19 cellular contexts compared by ENCODE assay signal in the genomic region with DNA sequence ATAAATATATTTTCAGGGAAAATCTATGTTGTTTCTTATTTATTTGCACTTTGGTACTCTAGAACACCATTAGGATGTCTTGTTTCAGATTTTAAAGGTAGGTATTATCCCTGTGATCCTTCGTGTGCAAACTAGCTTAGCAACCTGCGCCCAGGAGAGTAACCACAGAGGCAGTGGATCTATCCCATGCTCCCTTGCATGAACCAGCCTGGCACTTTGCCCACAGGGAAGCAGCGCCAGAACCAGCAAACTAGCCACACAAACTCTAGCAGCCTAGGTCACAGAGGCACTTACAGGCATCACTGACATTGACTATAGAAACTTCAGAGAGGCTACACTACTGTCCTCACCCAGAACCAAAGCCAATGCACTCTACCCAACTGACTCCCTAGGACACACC.
"Had no signal": no experiment of that assay in that cellular context is flagged by ENCODE, and none has a peak within 500 bp of the region (broad histone marks: within the 10 kb centered on the region; RNA-seq: fewer than 3 reads in every experiment).

No MANE protein-coding gene starts in this region.

- DNase-seq: activated CD4-positive, alpha-beta memory T cell treated with anti-CD3 and anti-CD28 coated beads, Interleukin-2, amount 10 ng/mL, durations not matched to agents 7 days and 5 days; activated CD4-positive, alpha-beta T cell treated with anti-CD3 and anti-CD28 coated beads for 36 hours; activated naive CD4-positive, alpha-beta T cell treated with Interleukin-2 at 50 U/mL for 16 hours; activated naive CD8-positive, alpha-beta T cell treated with anti-CD3 and anti-CD28 coated beads, Interleukin-2, amount 10 ng/mL, durations not matched to agents 7 days and 5 days; activated T-cell treated with anti-CD3 and anti-CD28 coated beads, Interleukin-2, amount 50 U/mL, for 1 hour; amygdala; central memory CD4-positive, alpha-beta T cell; colonic mucosa; endodermal cell; foreskin keratinocyte; hypothalamus; islet precursor cell; nucleus accumbens; posterior cingulate gyrus; retina; stimulated activated naive B cell treated with anti-CD40 and anti-IgM and Interleukin-4, amounts not matched to agents 10 μg/mL and 1 μg/mL and 100 μg/mL, for 72 hours had no signal

- H3K9me3 ChIP-seq: colonic mucosa had no signal

- H3K36me3 ChIP-seq: colonic mucosa had no signal

- H3K4me3 ChIP-seq: colonic mucosa, lung had no signal

- H3K27ac ChIP-seq: colonic mucosa, foreskin keratinocyte had no signal

- H3K27me3 ChIP-seq: colonic mucosa, foreskin keratinocyte had no signal

- H3K4me1 ChIP-seq: colonic mucosa, foreskin keratinocyte had no signal

- ATAC-seq: activated CD4-positive, alpha-beta T cell treated with anti-CD3 and anti-CD28 coated beads for 36 hours; activated T-helper 17 cell treated with anti-CD3 and anti-CD28 coated beads, Interleukin-2, amount 50 U/mL, for 72 hours; foreskin keratinocyte; stimulated activated naive B cell treated with anti-CD40 and anti-IgM and Interleukin-4, amounts not matched to agents 10 μg/mL and 1 μg/mL and 100 μg/mL, for 72 hours; WTC11 had no signal
